ENCODE assay signal across 1 cellular context in the genomic region with DNA sequence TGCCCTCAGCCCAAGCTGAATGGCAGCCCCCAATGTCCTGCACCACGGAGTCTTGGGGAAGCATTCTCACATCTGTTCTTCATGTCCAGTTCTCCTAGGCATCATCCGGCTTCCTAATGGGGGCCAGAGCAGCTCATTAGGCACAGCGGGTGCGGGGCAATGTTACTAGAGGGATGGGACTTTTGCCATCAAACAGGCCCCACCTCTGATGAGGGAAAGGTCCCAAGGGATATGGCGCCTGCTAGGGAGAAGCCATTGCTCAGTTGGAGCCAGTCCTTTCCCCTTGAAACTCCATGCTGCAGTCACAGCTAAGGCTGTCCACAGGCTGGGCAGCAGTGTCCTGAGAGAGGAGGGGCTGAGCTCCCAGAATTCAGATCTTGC.
TF ChIP-seq lines count a peak whose summit lies in the region.

No MANE protein-coding gene starts in this region.

TF ChIP-seq in K562, 482 proteins besides CTCF, POLR2A, EP300 and RAD21:
- TF ChIP-seq ZNF77 (CRISPR knock-in tag; IDR thresholded peaks at IDR 0.05) (no peak), TEAD1 (CRISPR knock-in tag; IDR thresholded peaks at IDR 0.05) (no peak), CREB1 (IDR thresholded peaks at IDR 0.05) (no peak), CREB1 (CRISPR knock-in tag; IDR thresholded peaks at IDR 0.05) (0 out of 2 replicates have a peak, but pooled peaks have one; percentile 13), MCM2 (IDR thresholded peaks at IDR 0.05; ENCODE audit: low read depth) (no peak), SNRNP70 (optimal IDR thresholded peaks at IDR 0.05; ENCODE audit: low read depth, low read length) (no peak), FIP1L1 (IDR thresholded peaks at IDR 0.05; ENCODE audit: low read depth, low read length, poor library complexity, severe bottlenecking) (no peak)
- TF ChIP-seq, protein P1, sequence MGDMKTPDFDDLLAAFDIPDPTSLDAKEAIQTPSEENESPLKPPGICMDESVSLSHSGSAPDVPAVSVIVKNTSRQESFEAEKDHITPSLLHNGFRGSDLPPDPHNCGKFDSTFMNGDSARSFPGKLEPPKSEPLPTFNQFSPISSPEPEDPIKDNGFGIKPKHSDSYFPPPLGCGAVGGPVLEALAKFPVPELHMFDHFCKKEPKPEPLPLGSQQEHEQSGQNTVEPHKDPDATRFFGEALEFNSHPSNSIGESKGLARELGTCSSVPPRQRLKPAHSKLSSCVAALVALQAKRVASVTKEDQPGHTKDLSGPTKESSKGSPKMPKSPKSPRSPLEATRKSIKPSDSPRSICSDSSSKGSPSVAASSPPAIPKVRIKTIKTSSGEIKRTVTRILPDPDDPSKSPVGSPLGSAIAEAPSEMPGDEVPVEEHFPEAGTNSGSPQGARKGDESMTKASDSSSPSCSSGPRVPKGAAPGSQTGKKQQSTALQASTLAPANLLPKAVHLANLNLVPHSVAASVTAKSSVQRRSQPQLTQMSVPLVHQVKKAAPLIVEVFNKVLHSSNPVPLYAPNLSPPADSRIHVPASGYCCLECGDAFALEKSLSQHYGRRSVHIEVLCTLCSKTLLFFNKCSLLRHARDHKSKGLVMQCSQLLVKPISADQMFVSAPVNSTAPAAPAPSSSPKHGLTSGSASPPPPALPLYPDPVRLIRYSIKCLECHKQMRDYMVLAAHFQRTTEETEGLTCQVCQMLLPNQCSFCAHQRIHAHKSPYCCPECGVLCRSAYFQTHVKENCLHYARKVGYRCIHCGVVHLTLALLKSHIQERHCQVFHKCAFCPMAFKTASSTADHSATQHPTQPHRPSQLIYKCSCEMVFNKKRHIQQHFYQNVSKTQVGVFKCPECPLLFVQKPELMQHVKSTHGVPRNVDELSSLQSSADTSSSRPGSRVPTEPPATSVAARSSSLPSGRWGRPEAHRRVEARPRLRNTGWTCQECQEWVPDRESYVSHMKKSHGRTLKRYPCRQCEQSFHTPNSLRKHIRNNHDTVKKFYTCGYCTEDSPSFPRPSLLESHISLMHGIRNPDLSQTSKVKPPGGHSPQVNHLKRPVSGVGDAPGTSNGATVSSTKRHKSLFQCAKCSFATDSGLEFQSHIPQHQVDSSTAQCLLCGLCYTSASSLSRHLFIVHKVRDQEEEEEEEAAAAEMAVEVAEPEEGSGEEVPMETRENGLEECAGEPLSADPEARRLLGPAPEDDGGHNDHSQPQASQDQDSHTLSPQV (IDR thresholded peaks at IDR 0.05), result no peak
